ENCODE assay signal across 15 cellular contexts in the genomic region with DNA sequence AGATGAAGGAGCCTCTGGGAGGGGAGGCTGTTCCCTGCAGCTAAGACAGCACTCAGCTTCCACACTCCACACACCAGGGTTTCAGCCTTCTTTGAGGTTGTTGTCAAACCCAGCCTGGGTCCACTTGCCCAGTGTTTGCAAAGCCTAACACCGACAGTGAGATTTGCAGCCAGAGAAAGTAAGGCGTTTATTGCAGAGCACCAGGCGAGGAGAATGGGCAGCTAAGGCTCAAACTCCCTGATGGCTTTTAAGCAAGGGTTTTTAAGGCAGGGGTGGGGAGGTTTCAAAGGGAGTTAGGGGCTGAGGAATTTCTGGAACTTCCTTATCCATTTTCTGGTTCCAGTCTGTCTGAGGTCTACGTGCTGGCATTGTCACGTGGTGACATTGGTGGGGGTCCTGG. TPM values are rescaled to one million over a fixed set of nuclear protein-coding genes. Genes with fewer than 3 reads are reported as not detected.
DNase-seq lines count a peak whose midpoint lies in the region; ATAC-seq, FAIRE-seq and TF ChIP-seq lines count a peak whose summit lies in the region.
"Had no signal": no experiment of that assay in that cellular context is flagged by ENCODE, and none has a peak within 500 bp of the region (broad histone marks: within the 10 kb centered on the region; RNA-seq: fewer than 3 reads in every experiment).

No MANE protein-coding gene starts in this region.

- H3K9ac ChIP-seq in HepG2 (ENCODE audit: insufficient read depth, low read depth, low read length) (no peak overlapping the region), mesenchymal stem cell (ENCODE audit: low read length) (no peak overlapping the region)

- H3K4me1 ChIP-seq in HepG2 (ENCODE audit: insufficient read depth, low read length) (peaks cover 74% of the 10 kb centered on the region), right lobe of liver (peaks cover 0 to 54% (median 19%) of the 10 kb centered on the region in 4 donors), mesenchymal stem cell (ENCODE audit: control insufficient read depth, insufficient read depth, low read depth, low read length) (peaks cover 44% of the 10 kb centered on the region), upper lobe of right lung (peaks cover 47% of the 10 kb centered on the region)

- intact Hi-C loops in HepG2 (cut with micrococcal nuclease; ENCODE audit: unreplicated experiment) (no loop called here), right lobe of liver (cut with DNase I) (no loop called here), upper lobe of right lung (cut with DNase I) (no loop called here)

- no peak for FAIRE-seq in HepG2 (lab: Jason Lieb, UNC)

- H3K36me3 ChIP-seq in HepG2 (replicated peaks in 1 of 2; ENCODE audit: control insufficient read depth in 1 of 2, insufficient read depth in 2 of 2, low read length in 2 of 2) (peaks cover 5 to 27% of the 10 kb centered on the region in 2 experiments; a peak in 4 of 5 replicates), right lobe of liver (peaks cover 0 to 28% (median 10%) of the 10 kb centered on the region in 4 donors), mesenchymal stem cell (ENCODE audit: control insufficient read depth in 1 of 2, insufficient read depth in 2 of 2, low read depth in 1 of 2, low read length in 2 of 2) (peaks cover 22 to 41% of the 10 kb centered on the region in 2 experiments), upper lobe of right lung (peaks cover 41% of the 10 kb centered on the region)

- H3K79me1 ChIP-seq in mesenchymal stem cell (replicated peaks; ENCODE audit: low read length, poor library complexity, severe bottlenecking): peaks cover 41% of the 10 kb centered on the region

- H4K20me1 ChIP-seq in HepG2 (ENCODE audit: insufficient read depth, low read length): peaks cover 8% of the 10 kb centered on the region; the same call in 1 of the 2 replicates

- CTCF ChIA-PET in HepG2 (lab: Yijun Ruan, JAX; ENCODE audit: low intra/inter-chr PET ratio, low total read pairs): no interaction called here

- peak overlapping the region; percentile 53 for H3K27ac Mint-ChIP-seq in T-helper 17 cell

- peaks cover 36% of the 10 kb centered on the region for H3K4me1 Mint-ChIP-seq in T-helper 17 cell

- H3K27me3 ChIP-seq in HepG2 (ENCODE audit: control insufficient read depth in 1 of 2, insufficient read depth in 2 of 2, low read length in 2 of 2): no peaks in the 10 kb centered on the region
- H3K27me3 ChIP-seq in right lobe of liver: no peaks in the 10 kb centered on the region
- no peaks in the 10 kb centered on the region for H3K27me3 ChIP-seq in mesenchymal stem cell (ENCODE audit: control insufficient read depth in 1 of 2, insufficient read depth in 1 of 2, low read length in 2 of 2)
- no peaks in the 10 kb centered on the region for H3K27me3 ChIP-seq in upper lobe of right lung
- H3K27me3 ChIP-seq: esophagus squamous epithelium had no signal

- peaks cover 32% of the 10 kb centered on the region for H3K79me2 ChIP-seq in HepG2 (ENCODE audit: insufficient read depth, low read length)

- no peak overlapping the region for H3K4me3 Mint-ChIP-seq in T-helper 17 cell

- no peak overlapping the region for H3K18ac ChIP-seq in mesenchymal stem cell (ENCODE audit: low read depth in 1 of 2, low read length in 2 of 2)

- no peak for TF ChIP-seq CTCF in HepG2 (CRISPR knock-in tag; IDR thresholded peaks at IDR 0.05)
- no peak for TF ChIP-seq CTCF in right lobe of liver (IDR thresholded peaks at IDR 0.05)
- TF ChIP-seq CTCF in upper lobe of right lung (IDR thresholded peaks at IDR 0.05): no peak

- no peak overlapping the region for H3K4me3 ChIP-seq in HepG2 (replicated peaks in 1 of 3; ENCODE audit: insufficient read depth in 1 of 3, low read depth in 2 of 3, low read length in 3 of 3)
- no peak overlapping the region for H3K4me3 ChIP-seq in right lobe of liver
- no peak overlapping the region for H3K4me3 ChIP-seq in mesenchymal stem cell (ENCODE audit: insufficient read depth in 1 of 2, low read depth in 1 of 2, low read length in 2 of 2)
- H3K4me3 ChIP-seq in upper lobe of right lung: no peak overlapping the region

- H4K8ac ChIP-seq in mesenchymal stem cell (ENCODE audit: low read length): peak overlapping the region; percentile 16

- BruUV-seq in HepG2 (replicated peaks; lab: Mats Ljungman, UMichigan): no TSS peak

- no peaks in the 10 kb centered on the region for H3K36me3 Mint-ChIP-seq in T-helper 17 cell (ENCODE audit: low read depth)

- H2AFZ ChIP-seq in HepG2 (ENCODE audit: low read length) (no peak overlapping the region), mesenchymal stem cell (ENCODE audit: low read depth, low read length) (no peak overlapping the region)

- ATAC-seq in HepG2: no peak
- ATAC-seq in right lobe of liver: no peak
- ATAC-seq in T-helper 17 cell: no peak
- ATAC-seq in upper lobe of right lung: no peak
- no peak for ATAC-seq in GM19467 (IDR thresholded peaks at IDR 0.05; ENCODE audit: unreplicated experiment)
- ATAC-seq in GM19351 (IDR thresholded peaks at IDR 0.05; ENCODE audit: unreplicated experiment): no peak

- POLR2A ChIA-PET in HepG2 (lab: Yijun Ruan, JAX): interaction anchor here (0.6 to 2.0 kb wide), 5 partner anchors 9 to 43 kb away, joined by 4 to 13 read pairs (median 5); a partner anchor contains a TSS

- H2BK120ac ChIP-seq in mesenchymal stem cell (ENCODE audit: low read depth, low read length): no peak overlapping the region

- H3K4me2 ChIP-seq in HepG2 (ENCODE audit: low read depth, low read length): no peak overlapping the region
- H3K4me2 ChIP-seq in mesenchymal stem cell (ENCODE audit: low read length, poor library complexity, severe bottlenecking): no peak overlapping the region

- H2AK5ac ChIP-seq in mesenchymal stem cell (ENCODE audit: low read length, severe bottlenecking): no peak overlapping the region

- H3K9me3 ChIP-seq in HepG2 (ENCODE audit: low read length) (no peaks in the 10 kb centered on the region), right lobe of liver (no peaks in the 10 kb centered on the region), T-helper 17 cell (ENCODE audit: control insufficient read depth, low read length, poor library complexity, severe bottlenecking) (no peaks in the 10 kb centered on the region), mesenchymal stem cell (ENCODE audit: control insufficient read depth, low read length) (no peaks in the 10 kb centered on the region), upper lobe of right lung (no peaks in the 10 kb centered on the region)
- H3K9me3 ChIP-seq: esophagus squamous epithelium had no signal

- no peak for TF ChIP-seq RAD21 in HepG2 (CRISPR knock-in tag; IDR thresholded peaks at IDR 0.05)

- no peak overlapping the region for H3K14ac ChIP-seq in mesenchymal stem cell (ENCODE audit: low read length in 2 of 2)

- H3K4ac ChIP-seq in mesenchymal stem cell (ENCODE audit: low read depth in 1 of 2, low read length in 2 of 2): no peak overlapping the region

- WGBS in HepG2 (ENCODE audit: low lambda C conversion rate): 97% methylated on average over 5 of the region's 5 CpGs
- 82% methylated on average over 2 of the region's 5 CpGs for WGBS in right lobe of liver (ENCODE audit: insufficient coverage, low coverage, low lambda C conversion rate, missing lambda C conversion rate)
- 86% methylated on average over 5 of the region's 5 CpGs for WGBS in mesenchymal stem cell

- H2BK5ac ChIP-seq in mesenchymal stem cell (ENCODE audit: low read depth, low read length, poor library complexity, severe bottlenecking): no peak overlapping the region

- no peaks in the 10 kb centered on the region for H3K27me3 Mint-ChIP-seq in T-helper 17 cell

- no peak overlapping the region for H2BK12ac ChIP-seq in mesenchymal stem cell (ENCODE audit: low read length in 2 of 2)

- in situ Hi-C loops in HepG2 (cut with HindIII; ENCODE audit: extremely low pct_ligation_motif_present, low pct_unique_long_range_greater_than_20kb): no loop called here

- no peak for TF ChIP-seq EP300 in HepG2 (IDR thresholded peaks at IDR 0.05; ENCODE audit: low read depth in 2 of 2, low read length in 2 of 2)
- TF ChIP-seq EP300 in HepG2 (CRISPR knock-in tag; IDR thresholded peaks at IDR 0.05; ENCODE audit: borderline replicate concordance): no peak

- H4K91ac ChIP-seq in mesenchymal stem cell (ENCODE audit: low read length): no peak overlapping the region

- H2BK15ac ChIP-seq in mesenchymal stem cell (ENCODE audit: low read depth, poor library complexity, severe bottlenecking): no peak overlapping the region

- TF ChIP-seq POLR2A in HepG2 (IDR thresholded peaks at IDR 0.05; ENCODE audit: insufficient read depth in 1 of 2, low read depth in 2 of 2, low read length in 2 of 2) (no peak), right lobe of liver (IDR thresholded peaks at IDR 0.05) (no peak)

- H3K27ac ChIP-seq in HepG2 (ENCODE audit: extremely low read length, insufficient read depth, low read length) (peak overlapping the region; percentile 16), right lobe of liver (no peak overlapping the region), mesenchymal stem cell (ENCODE audit: low read length, poor library complexity, severe bottlenecking) (no peak overlapping the region), upper lobe of right lung (no peak overlapping the region)

- DNase-seq in HepG2 (ENCODE audit: low spot score) (no peak), right lobe of liver (no peak), T-helper 17 cell (no peak), mesenchymal stem cell (no peak), upper lobe of right lung (peak; percentile 8), NCI-H1694 treated with DMSO at 0.1 percent for 48 hours (lab: John Stamatoyannopoulos, UW) (no peak)
- DNase-seq: activated CD8-positive, alpha-beta memory T cell treated with anti-CD3 and anti-CD28 coated beads, Interleukin-2, amount 50 U/mL, for 48 hours; amygdala; esophagus squamous epithelium; hippocampal formation; NCI-H1105 treated with DMSO at 0.1 percent for 48 hours; NCI-H2227 treated with DMSO at 0.1 percent for 48 hours had no signal

- H3K23ac ChIP-seq in mesenchymal stem cell (ENCODE audit: low read length in 2 of 2): no peak overlapping the region

RNA-seq across cellular contexts. Expression of a gene that starts 4.7 kb away (rescaled TPM):
- 3.1 and 4.5 TPM in 2 replicates for total RNA-seq in HepG2 (2016; rRNA removed; fragmentation: Illumina TruSeq; extraction: Trizol)
- total RNA-seq in HepG2 (2016; cell fraction: cytosol; rRNA removed; fragmentation: Illumina TruSeq; extraction: Trizol; ENCODE audit: low read depth): 0.71 TPM in 2 replicates
- 3.6 and 3.8 TPM in 2 replicates for total RNA-seq in HepG2 (2016; cell fraction: insoluble cytoplasmic fraction; rRNA removed; fragmentation: Illumina TruSeq; extraction: Trizol)
- total RNA-seq in HepG2 (2016; cell fraction: membrane; rRNA removed; fragmentation: Illumina TruSeq; extraction: Trizol): 1.9 and 2.5 TPM in 2 replicates
- 1.8 and 3.2 TPM in 2 replicates for total RNA-seq in HepG2 (2016; cell fraction: nucleus; rRNA removed; fragmentation: Illumina TruSeq; extraction: Trizol)
- polyA plus RNA-seq in HepG2 (2011; rRNA removed): 3.2 and 3.8 TPM in 2 replicates
- 2.6 and 4.5 TPM in 2 replicates for polyA plus RNA-seq in HepG2 (2011; cell fraction: cytosol; rRNA removed)
- polyA plus RNA-seq in HepG2 (2011; cell fraction: nucleus; rRNA removed): 5.8 and 5.9 TPM in 2 replicates
- 2.1 and 3.1 TPM in 2 replicates for polyA plus RNA-seq in HepG2 (2012)
- 0.67 and 0.68 TPM in 2 replicates for polyA plus RNA-seq in HepG2 (2016; cell fraction: cytosol; fragmentation: Illumina TruSeq; extraction: Trizol; ENCODE audit: low read depth)
- polyA plus RNA-seq in HepG2 (2016; cell fraction: insoluble cytoplasmic fraction; fragmentation: Illumina TruSeq; extraction: Trizol; ENCODE audit: low read depth): 3.7 and 4.2 TPM in 2 replicates
- 1.2 and 1.8 TPM in 2 replicates for polyA plus RNA-seq in HepG2 (2016; cell fraction: membrane; fragmentation: Illumina TruSeq; extraction: Trizol; ENCODE audit: low read depth)
- 5.2 and 9.1 TPM in 2 replicates for polyA plus RNA-seq in HepG2 (2016; cell fraction: nucleus; fragmentation: Illumina TruSeq; extraction: Trizol; ENCODE audit: insufficient read depth, low read depth)
- polyA minus RNA-seq in HepG2 (2011; rRNA and poly(A)+ RNA removed; ENCODE audit: low replicate concordance): 0.37 and 3.7 TPM in 2 replicates
- polyA minus RNA-seq in HepG2 (2011; cell fraction: cytosol; rRNA and poly(A)+ RNA removed): 2.5 and 3.9 TPM in 2 replicates
- polyA minus RNA-seq in HepG2 (2011; cell fraction: nucleus; rRNA and poly(A)+ RNA removed): 1.8 and 2.4 TPM in 2 replicates
- total RNA-seq in right lobe of liver: 1 to 10 TPM in 3 of 6 experiments, under 1 TPM in 3; 0.44 to 1.6 (median 0.96) TPM
- 1 to 10 TPM; 1.4 to 2.1 TPM for total RNA-seq in T-helper 17 cell
- polyA plus RNA-seq in mesenchymal stem cell (2013, experiment 1 of 2): 5.1 TPM
- polyA plus RNA-seq in mesenchymal stem cell (2013, experiment 2 of 2): 4.8 TPM
- total RNA-seq in upper lobe of right lung: 4.4 TPM

RNA-seq across cellular contexts. Expression of a gene that starts 5.8 kb away (rescaled TPM):
- total RNA-seq in HepG2 (2016; rRNA removed; fragmentation: Illumina TruSeq; extraction: Trizol) (86.4 and 108 TPM in 2 replicates), right lobe of liver (100 to 1,000 TPM in 2 of 6 experiments, 10 to 100 TPM in 4; 56.2 to 133 (median 73.5) TPM), T-helper 17 cell (10 to 100 TPM; 43.0 to 49.8 TPM), upper lobe of right lung (93.7 TPM)
- total RNA-seq in HepG2 (2016; cell fraction: cytosol; rRNA removed; fragmentation: Illumina TruSeq; extraction: Trizol; ENCODE audit: low read depth): 34.3 and 36.1 TPM in 2 replicates
- 77.5 and 106 TPM in 2 replicates for total RNA-seq in HepG2 (2016; cell fraction: insoluble cytoplasmic fraction; rRNA removed; fragmentation: Illumina TruSeq; extraction: Trizol)
- total RNA-seq in HepG2 (2016; cell fraction: membrane; rRNA removed; fragmentation: Illumina TruSeq; extraction: Trizol): 112 and 119 TPM in 2 replicates
- 81.1 and 91.5 TPM in 2 replicates for total RNA-seq in HepG2 (2016; cell fraction: nucleus; rRNA removed; fragmentation: Illumina TruSeq; extraction: Trizol)
- 69.9 and 87.9 TPM in 2 replicates for polyA plus RNA-seq in HepG2 (2011; rRNA removed)
- 58.9 and 82.1 TPM in 2 replicates for polyA plus RNA-seq in HepG2 (2011; cell fraction: cytosol; rRNA removed)
- polyA plus RNA-seq in HepG2 (2011; cell fraction: nucleus; rRNA removed): 189 and 195 TPM in 2 replicates
- polyA plus RNA-seq in HepG2 (2012): 52.5 and 64.7 TPM in 2 replicates
- 22.0 and 24.7 TPM in 2 replicates for polyA plus RNA-seq in HepG2 (2016; cell fraction: cytosol; fragmentation: Illumina TruSeq; extraction: Trizol; ENCODE audit: low read depth)
- polyA plus RNA-seq in HepG2 (2016; cell fraction: insoluble cytoplasmic fraction; fragmentation: Illumina TruSeq; extraction: Trizol; ENCODE audit: low read depth): 82.2 and 105 TPM in 2 replicates
- 77.8 and 77.9 TPM in 2 replicates for polyA plus RNA-seq in HepG2 (2016; cell fraction: membrane; fragmentation: Illumina TruSeq; extraction: Trizol; ENCODE audit: low read depth)
- 138 and 155 TPM in 2 replicates for polyA plus RNA-seq in HepG2 (2016; cell fraction: nucleus; fragmentation: Illumina TruSeq; extraction: Trizol; ENCODE audit: insufficient read depth, low read depth)
- polyA minus RNA-seq in HepG2 (2011; rRNA and poly(A)+ RNA removed; ENCODE audit: low replicate concordance): 81.7 and 98.0 TPM in 2 replicates
- 35.3 and 35.6 TPM in 2 replicates for polyA minus RNA-seq in HepG2 (2011; cell fraction: cytosol; rRNA and poly(A)+ RNA removed)
- polyA minus RNA-seq in HepG2 (2011; cell fraction: nucleus; rRNA and poly(A)+ RNA removed): 50.5 and 54.6 TPM in 2 replicates
- 68.4 TPM for polyA plus RNA-seq in mesenchymal stem cell (2013, experiment 1 of 2)
- 69.3 TPM for polyA plus RNA-seq in mesenchymal stem cell (2013, experiment 2 of 2)

RNA-seq across cellular contexts. Expression of a gene that starts 33.0 kb away (rescaled TPM):
- total RNA-seq in HepG2 (2016; rRNA removed; fragmentation: Illumina TruSeq; extraction: Trizol): 94.6 and 172 TPM in 2 replicates
- total RNA-seq in HepG2 (2016; cell fraction: cytosol; rRNA removed; fragmentation: Illumina TruSeq; extraction: Trizol; ENCODE audit: low read depth): 63.6 and 75.7 TPM in 2 replicates
- total RNA-seq in HepG2 (2016; cell fraction: insoluble cytoplasmic fraction; rRNA removed; fragmentation: Illumina TruSeq; extraction: Trizol): 93.3 and 178 TPM in 2 replicates
- total RNA-seq in HepG2 (2016; cell fraction: membrane; rRNA removed; fragmentation: Illumina TruSeq; extraction: Trizol): 68.9 and 86.6 TPM in 2 replicates
- total RNA-seq in HepG2 (2016; cell fraction: nucleus; rRNA removed; fragmentation: Illumina TruSeq; extraction: Trizol): 126 and 156 TPM in 2 replicates
- polyA plus RNA-seq in HepG2 (2011; rRNA removed): 134 and 157 TPM in 2 replicates
- polyA plus RNA-seq in HepG2 (2011; cell fraction: cytosol; rRNA removed): 197 and 233 TPM in 2 replicates
- polyA plus RNA-seq in HepG2 (2011; cell fraction: nucleus; rRNA removed): 164 and 202 TPM in 2 replicates
- 37.9 and 77.4 TPM in 2 replicates for polyA plus RNA-seq in HepG2 (2012)
- 96.7 and 115 TPM in 2 replicates for polyA plus RNA-seq in HepG2 (2016; cell fraction: cytosol; fragmentation: Illumina TruSeq; extraction: Trizol; ENCODE audit: low read depth)
- polyA plus RNA-seq in HepG2 (2016; cell fraction: insoluble cytoplasmic fraction; fragmentation: Illumina TruSeq; extraction: Trizol; ENCODE audit: low read depth): 134 and 138 TPM in 2 replicates
- polyA plus RNA-seq in HepG2 (2016; cell fraction: membrane; fragmentation: Illumina TruSeq; extraction: Trizol; ENCODE audit: low read depth): 82.1 and 99.5 TPM in 2 replicates
- polyA plus RNA-seq in HepG2 (2016; cell fraction: nucleus; fragmentation: Illumina TruSeq; extraction: Trizol; ENCODE audit: insufficient read depth, low read depth): 420 and 455 TPM in 2 replicates
- 22.1 TPM in 1 of 2 replicates, not detected in the other for polyA minus RNA-seq in HepG2 (2011; rRNA and poly(A)+ RNA removed; ENCODE audit: low replicate concordance)
- 17.4 and 20.0 TPM in 2 replicates for polyA minus RNA-seq in HepG2 (2011; cell fraction: cytosol; rRNA and poly(A)+ RNA removed)
- 6.1 and 7.3 TPM in 2 replicates for polyA minus RNA-seq in HepG2 (2011; cell fraction: nucleus; rRNA and poly(A)+ RNA removed)
- total RNA-seq in right lobe of liver: 100 to 1,000 TPM; 552 to 948 (median 788) TPM
- total RNA-seq in T-helper 17 cell: not detected
- 155 TPM for polyA plus RNA-seq in mesenchymal stem cell (2013, experiment 1 of 2)
- 162 TPM for polyA plus RNA-seq in mesenchymal stem cell (2013, experiment 2 of 2)
- total RNA-seq in upper lobe of right lung: 259 TPM
- total RNA-seq: osteocyte had no signal

RNA-seq across cellular contexts. Expression of a gene that starts 51.1 kb away (rescaled TPM):
- total RNA-seq in HepG2 (2016; rRNA removed; fragmentation: Illumina TruSeq; extraction: Trizol) (4.1 and 7.5 TPM in 2 replicates), right lobe of liver (10 to 100 TPM; 30.0 to 36.5 (median 32.7) TPM), T-helper 17 cell (10 to 100 TPM in 1 of 2 donors, 1 to 10 TPM in 1; 6.0 to 10.2 TPM), upper lobe of right lung (20.1 TPM)
- total RNA-seq in HepG2 (2016; cell fraction: cytosol; rRNA removed; fragmentation: Illumina TruSeq; extraction: Trizol; ENCODE audit: low read depth): 7.2 and 7.8 TPM in 2 replicates
- 3.7 and 6.7 TPM in 2 replicates for total RNA-seq in HepG2 (2016; cell fraction: insoluble cytoplasmic fraction; rRNA removed; fragmentation: Illumina TruSeq; extraction: Trizol)
- total RNA-seq in HepG2 (2016; cell fraction: membrane; rRNA removed; fragmentation: Illumina TruSeq; extraction: Trizol): 4.8 and 5.6 TPM in 2 replicates
- 17.1 and 19.7 TPM in 2 replicates for total RNA-seq in HepG2 (2016; cell fraction: nucleus; rRNA removed; fragmentation: Illumina TruSeq; extraction: Trizol)
- polyA plus RNA-seq in HepG2 (2011; rRNA removed): 3.2 and 3.8 TPM in 2 replicates
- polyA plus RNA-seq in HepG2 (2011; cell fraction: cytosol; rRNA removed): 2.5 and 2.7 TPM in 2 replicates
- 4.0 and 4.3 TPM in 2 replicates for polyA plus RNA-seq in HepG2 (2011; cell fraction: nucleus; rRNA removed)
- polyA plus RNA-seq in HepG2 (2012): 1.2 and 1.4 TPM in 2 replicates
- polyA plus RNA-seq in HepG2 (2016; cell fraction: cytosol; fragmentation: Illumina TruSeq; extraction: Trizol; ENCODE audit: low read depth): 0.95 and 2.7 TPM in 2 replicates
- polyA plus RNA-seq in HepG2 (2016; cell fraction: insoluble cytoplasmic fraction; fragmentation: Illumina TruSeq; extraction: Trizol; ENCODE audit: low read depth): 1.9 and 3.9 TPM in 2 replicates
- polyA plus RNA-seq in HepG2 (2016; cell fraction: membrane; fragmentation: Illumina TruSeq; extraction: Trizol; ENCODE audit: low read depth): 1.4 and 1.6 TPM in 2 replicates
- polyA plus RNA-seq in HepG2 (2016; cell fraction: nucleus; fragmentation: Illumina TruSeq; extraction: Trizol; ENCODE audit: insufficient read depth, low read depth): 4.9 and 8.0 TPM in 2 replicates
- polyA minus RNA-seq in HepG2 (2011; rRNA and poly(A)+ RNA removed; ENCODE audit: low replicate concordance): 10.0 and 39.9 TPM in 2 replicates
- 2.6 and 3.3 TPM in 2 replicates for polyA minus RNA-seq in HepG2 (2011; cell fraction: cytosol; rRNA and poly(A)+ RNA removed)
- 44.3 and 59.4 TPM in 2 replicates for polyA minus RNA-seq in HepG2 (2011; cell fraction: nucleus; rRNA and poly(A)+ RNA removed)
- polyA plus RNA-seq in mesenchymal stem cell (2013, experiment 1 of 2): not detected
- not detected for polyA plus RNA-seq in mesenchymal stem cell (2013, experiment 2 of 2)
- total RNA-seq: osteocyte had no signal

RNA-seq across cellular contexts. Expression of a gene that starts 51.3 kb away (rescaled TPM):
- 34.8 and 38.4 TPM in 2 replicates for total RNA-seq in HepG2 (2016; rRNA removed; fragmentation: Illumina TruSeq; extraction: Trizol)
- 10.3 and 10.8 TPM in 2 replicates for total RNA-seq in HepG2 (2016; cell fraction: cytosol; rRNA removed; fragmentation: Illumina TruSeq; extraction: Trizol; ENCODE audit: low read depth)
- total RNA-seq in HepG2 (2016; cell fraction: insoluble cytoplasmic fraction; rRNA removed; fragmentation: Illumina TruSeq; extraction: Trizol): 30.5 and 35.2 TPM in 2 replicates
- total RNA-seq in HepG2 (2016; cell fraction: membrane; rRNA removed; fragmentation: Illumina TruSeq; extraction: Trizol): 34.2 and 36.9 TPM in 2 replicates
- 25.0 and 31.2 TPM in 2 replicates for total RNA-seq in HepG2 (2016; cell fraction: nucleus; rRNA removed; fragmentation: Illumina TruSeq; extraction: Trizol)
- polyA plus RNA-seq in HepG2 (2011; rRNA removed): 33.0 and 42.2 TPM in 2 replicates
- 34.7 and 58.3 TPM in 2 replicates for polyA plus RNA-seq in HepG2 (2011; cell fraction: cytosol; rRNA removed)
- 25.0 and 33.0 TPM in 2 replicates for polyA plus RNA-seq in HepG2 (2011; cell fraction: nucleus; rRNA removed)
- 22.2 and 36.3 TPM in 2 replicates for polyA plus RNA-seq in HepG2 (2012)
- 19.9 and 25.0 TPM in 2 replicates for polyA plus RNA-seq in HepG2 (2016; cell fraction: cytosol; fragmentation: Illumina TruSeq; extraction: Trizol; ENCODE audit: low read depth)
- polyA plus RNA-seq in HepG2 (2016; cell fraction: insoluble cytoplasmic fraction; fragmentation: Illumina TruSeq; extraction: Trizol; ENCODE audit: low read depth): 36.4 and 46.3 TPM in 2 replicates
- polyA plus RNA-seq in HepG2 (2016; cell fraction: membrane; fragmentation: Illumina TruSeq; extraction: Trizol; ENCODE audit: low read depth): 41.1 and 42.5 TPM in 2 replicates
- 34.8 and 36.2 TPM in 2 replicates for polyA plus RNA-seq in HepG2 (2016; cell fraction: nucleus; fragmentation: Illumina TruSeq; extraction: Trizol; ENCODE audit: insufficient read depth, low read depth)
- polyA minus RNA-seq in HepG2 (2011; rRNA and poly(A)+ RNA removed; ENCODE audit: low replicate concordance): 45.8 and 71.1 TPM in 2 replicates
- polyA minus RNA-seq in HepG2 (2011; cell fraction: cytosol; rRNA and poly(A)+ RNA removed): 33.7 and 34.5 TPM in 2 replicates
- 13.3 and 15.4 TPM in 2 replicates for polyA minus RNA-seq in HepG2 (2011; cell fraction: nucleus; rRNA and poly(A)+ RNA removed)
- 10 to 100 TPM; 13.0 to 33.0 (median 19.1) TPM for total RNA-seq in right lobe of liver
- total RNA-seq in T-helper 17 cell: 1 to 10 TPM; 6.4 to 6.9 TPM
- not detected for polyA plus RNA-seq in mesenchymal stem cell (2013, experiment 1 of 2)
- not detected for polyA plus RNA-seq in mesenchymal stem cell (2013, experiment 2 of 2)
- 10.2 TPM for total RNA-seq in upper lobe of right lung
- total RNA-seq: osteocyte had no signal

Comparison
In these comparisons a context has a peak if more than half of its experiments do, and no peak if none do; other contexts are left out.
1. RNA of a gene that starts 33.0 kb away (total RNA-seq): 552 to 948 TPM in right lobe of liver, 259 TPM in upper lobe of right lung (single experiment) and 63.6 to 178 TPM in HepG2; not detected in T-helper 17 cell; every median in the first group is over 10 times any median in the second.